11 cellular contexts compared by ENCODE assay signal in genomic region chr20:17992224-17992637, GRCh38. TPM values are rescaled to one million over a fixed set of nuclear protein-coding genes. Genes with fewer than 3 reads are reported as not detected.
DNase-seq lines count a peak whose midpoint lies in the region; ATAC-seq and TF ChIP-seq lines count a peak whose summit lies in the region.
"Had no signal": no experiment of that assay in that cellular context is flagged by ENCODE, and none has a peak within 500 bp of the region (broad histone marks: within the 10 kb centered on the region; RNA-seq: fewer than 3 reads in every experiment).

No MANE protein-coding gene starts in this region.

- no peaks in the 10 kb centered on the region for H3K27me3 Mint-ChIP-seq in natural killer cell treated with Interleukin-12 subunit alpha and Interleukin-12 subunit beta and Interleukin-15 and Interleukin-18, amount 100 ng/mL, for 72 hours
- no peaks in the 10 kb centered on the region for H3K27me3 Mint-ChIP-seq in natural killer cell (ENCODE audit: low read depth in 2 of 2)
- no peaks in the 10 kb centered on the region for H3K27me3 Mint-ChIP-seq in activated T-helper 2 cell treated with anti-CD3 and anti-CD28 coated beads, Interferon-gamma antibody, Interleukin-2, Interleukin-4, amounts not matched to agents 10 μg/mL and 5 μg/mL and 100 μg/mL, durations not matched to agents 14 hours and 24 hours and 36 hours (ENCODE audit: low read depth)
- H3K27me3 Mint-ChIP-seq in stimulated activated naive CD8-positive, alpha-beta T cell treated with anti-CD3 and anti-CD28 coated beads, Interleukin-15, Interleukin-2, amounts not matched to agents 100 ng/mL and 50 ng/mL, for 24 hours: peaks cover 5% of the 10 kb centered on the region
- H3K27me3 Mint-ChIP-seq: central memory CD8-positive, alpha-beta T cell had no signal

- no peak overlapping the region for H3K4me2 ChIP-seq in GM23248 (ENCODE audit: unreplicated experiment)

- peak overlapping the region; percentile 4 to 22 for H3K27ac Mint-ChIP-seq in natural killer cell treated with Interleukin-12 subunit alpha and Interleukin-12 subunit beta and Interleukin-15 and Interleukin-18, amount 100 ng/mL, for 72 hours
- no peak overlapping the region for H3K27ac Mint-ChIP-seq in natural killer cell
- peak overlapping the region; percentile 94 for H3K27ac Mint-ChIP-seq in activated T-helper 2 cell treated with anti-CD3 and anti-CD28 coated beads, Interferon-gamma antibody, Interleukin-2, Interleukin-4, amounts not matched to agents 10 μg/mL and 5 μg/mL and 100 μg/mL, durations not matched to agents 14 hours and 24 hours and 36 hours
- H3K27ac Mint-ChIP-seq in stimulated activated naive CD8-positive, alpha-beta T cell treated with anti-CD3 and anti-CD28 coated beads, Interleukin-15, Interleukin-2, amounts not matched to agents 100 ng/mL and 50 ng/mL, for 24 hours: peak overlapping the region; percentile 83

- no peak overlapping the region for H3K9ac ChIP-seq in GM23248

- TF ChIP-seq CTCF in natural killer cell (IDR thresholded peaks at IDR 0.05): no peak

- DNase-seq in natural killer cell treated with Interleukin-12 subunit alpha and Interleukin-12 subunit beta and Interleukin-15 and Interleukin-18, amount 100 ng/mL, for 72 hours (ENCODE audit: low spot score): no peak
- DNase-seq in natural killer cell (no peak), GM23248 (no peak), GM19240 (ENCODE audit: insufficient read length, low spot score) (no peak), ureter (ENCODE audit: low spot score) (no peak)
- peak; percentile 32 for DNase-seq in activated T-helper 2 cell treated with anti-CD3 and anti-CD28 coated beads, Interferon-gamma antibody, Interleukin-2, Interleukin-4, amounts not matched to agents 10 μg/mL and 5 μg/mL and 100 μg/mL, durations not matched to agents 14 hours and 24 hours and 36 hours (ENCODE audit: low spot score)
- DNase-seq: C1 segment of cervical spinal cord, tibial artery had no signal

- peak; percentile 11 to 80 for ATAC-seq in natural killer cell treated with Interleukin-12 subunit alpha and Interleukin-12 subunit beta and Interleukin-15 and Interleukin-18, amount 100 ng/mL, for 72 hours
- ATAC-seq in natural killer cell (no peak), HG03039 (IDR thresholded peaks at IDR 0.05; ENCODE audit: unreplicated experiment) (peak; percentile 41)

- H4K20me1 ChIP-seq in GM23248 (ENCODE audit: insufficient read depth): no peaks in the 10 kb centered on the region

- 88 to 89% methylated on average over 6 of the region's 6 CpGs for WGBS in GM23248 (ENCODE audit: low coverage in 1 of 2, low lambda C conversion rate in 2 of 2, missing lambda C conversion rate in 2 of 2), 2 experiments

- no peaks in the 10 kb centered on the region for H3K79me2 ChIP-seq in GM23248 (ENCODE audit: insufficient read depth)

- H3K9me3 Mint-ChIP-seq in natural killer cell treated with Interleukin-12 subunit alpha and Interleukin-12 subunit beta and Interleukin-15 and Interleukin-18, amount 100 ng/mL, for 72 hours: no peaks in the 10 kb centered on the region
- no peaks in the 10 kb centered on the region for H3K9me3 Mint-ChIP-seq in natural killer cell
- H3K9me3 Mint-ChIP-seq in activated T-helper 2 cell treated with anti-CD3 and anti-CD28 coated beads, Interferon-gamma antibody, Interleukin-2, Interleukin-4, amounts not matched to agents 10 μg/mL and 5 μg/mL and 100 μg/mL, durations not matched to agents 14 hours and 24 hours and 36 hours: no peaks in the 10 kb centered on the region
- H3K9me3 Mint-ChIP-seq in stimulated activated naive CD8-positive, alpha-beta T cell treated with anti-CD3 and anti-CD28 coated beads, Interleukin-15, Interleukin-2, amounts not matched to agents 100 ng/mL and 50 ng/mL, for 24 hours: no peaks in the 10 kb centered on the region
- H3K9me3 Mint-ChIP-seq: central memory CD8-positive, alpha-beta T cell had no signal

- no peak overlapping the region for H3K4me3 ChIP-seq in GM23248
- H3K4me3 ChIP-seq: tibial artery had no signal

- peaks cover 11 to 23% of the 10 kb centered on the region in 2 donors for H3K4me1 Mint-ChIP-seq in natural killer cell treated with Interleukin-12 subunit alpha and Interleukin-12 subunit beta and Interleukin-15 and Interleukin-18, amount 100 ng/mL, for 72 hours (ENCODE audit: low read depth in 2 of 2)
- H3K4me1 Mint-ChIP-seq in natural killer cell: peaks cover 6 to 7% of the 10 kb centered on the region in 2 donors
- H3K4me1 Mint-ChIP-seq in activated T-helper 2 cell treated with anti-CD3 and anti-CD28 coated beads, Interferon-gamma antibody, Interleukin-2, Interleukin-4, amounts not matched to agents 10 μg/mL and 5 μg/mL and 100 μg/mL, durations not matched to agents 14 hours and 24 hours and 36 hours (ENCODE audit: low read depth): peaks cover 44% of the 10 kb centered on the region
- H3K4me1 Mint-ChIP-seq in stimulated activated naive CD8-positive, alpha-beta T cell treated with anti-CD3 and anti-CD28 coated beads, Interleukin-15, Interleukin-2, amounts not matched to agents 100 ng/mL and 50 ng/mL, for 24 hours (ENCODE audit: low read depth): peaks cover 38% of the 10 kb centered on the region

- in situ Hi-C loops in GM23248 (cut with MboI): no loop called here

- H3K4me3 Mint-ChIP-seq in natural killer cell treated with Interleukin-12 subunit alpha and Interleukin-12 subunit beta and Interleukin-15 and Interleukin-18, amount 100 ng/mL, for 72 hours: no peak overlapping the region
- H3K4me3 Mint-ChIP-seq in natural killer cell: no peak overlapping the region
- H3K4me3 Mint-ChIP-seq in activated T-helper 2 cell treated with anti-CD3 and anti-CD28 coated beads, Interferon-gamma antibody, Interleukin-2, Interleukin-4, amounts not matched to agents 10 μg/mL and 5 μg/mL and 100 μg/mL, durations not matched to agents 14 hours and 24 hours and 36 hours (ENCODE audit: low read depth): peak overlapping the region; percentile 40
- peak overlapping the region; percentile 55 for H3K4me3 Mint-ChIP-seq in stimulated activated naive CD8-positive, alpha-beta T cell treated with anti-CD3 and anti-CD28 coated beads, Interleukin-15, Interleukin-2, amounts not matched to agents 100 ng/mL and 50 ng/mL, for 24 hours
- H3K4me3 Mint-ChIP-seq: central memory CD8-positive, alpha-beta T cell had no signal

- no peaks in the 10 kb centered on the region for H3K9me2 ChIP-seq in GM23248 (ENCODE audit: insufficient read depth)

- no peaks in the 10 kb centered on the region for H3F3A ChIP-seq in GM23248 (ENCODE audit: insufficient read depth)

- H3K27ac ChIP-seq in GM23248: no peak overlapping the region
- H3K27ac ChIP-seq: tibial artery had no signal

- intact Hi-C loops in natural killer cell (cut with micrococcal nuclease): loop anchor here (10.0 kb wide), 1 partner anchor 307 kb away; the partner anchor contains the start of gene RRBP1
- intact Hi-C loops in activated T-helper 2 cell treated with anti-CD3 and anti-CD28 coated beads, Interferon-gamma antibody, Interleukin-2, Interleukin-4, amounts not matched to agents 10 μg/mL and 5 μg/mL and 100 μg/mL, durations not matched to agents 14 hours and 24 hours and 36 hours (cut with micrococcal nuclease): loop anchor here (1.0 to 10.0 kb wide), 11 partner anchors 24 to 487 kb away; partner anchors contain the start of genes BFSP1, RRBP1 and SNX5

- peaks cover 4% of the 10 kb centered on the region; the same call in 1 of the 2 replicates for H3K4me1 ChIP-seq in GM23248 (ENCODE audit: insufficient read depth)

- no peaks in the 10 kb centered on the region for H3K36me3 ChIP-seq in GM23248 (ENCODE audit: low read depth)

- no peaks in the 10 kb centered on the region for H3K27me3 ChIP-seq in GM23248 (replicated peaks; ENCODE audit: insufficient read depth)
- H3K27me3 ChIP-seq: tibial artery had no signal

- no peaks in the 10 kb centered on the region for H3K9me3 ChIP-seq in GM23248 (ENCODE audit: low read depth)
- H3K9me3 ChIP-seq: tibial artery had no signal

- no peak overlapping the region for H2AFZ ChIP-seq in GM23248

- H3K36me3 Mint-ChIP-seq in natural killer cell treated with Interleukin-12 subunit alpha and Interleukin-12 subunit beta and Interleukin-15 and Interleukin-18, amount 100 ng/mL, for 72 hours: no peaks in the 10 kb centered on the region
- H3K36me3 Mint-ChIP-seq in natural killer cell: no peaks in the 10 kb centered on the region
- H3K36me3 Mint-ChIP-seq in activated T-helper 2 cell treated with anti-CD3 and anti-CD28 coated beads, Interferon-gamma antibody, Interleukin-2, Interleukin-4, amounts not matched to agents 10 μg/mL and 5 μg/mL and 100 μg/mL, durations not matched to agents 14 hours and 24 hours and 36 hours (ENCODE audit: low read depth): peaks cover 33% of the 10 kb centered on the region
- H3K36me3 Mint-ChIP-seq in stimulated activated naive CD8-positive, alpha-beta T cell treated with anti-CD3 and anti-CD28 coated beads, Interleukin-15, Interleukin-2, amounts not matched to agents 100 ng/mL and 50 ng/mL, for 24 hours (ENCODE audit: low read depth): peaks cover 29% of the 10 kb centered on the region

RNA-seq across cellular contexts. Expression of gene MGME1, which starts 23.4 kb away (rescaled TPM):
- 10 to 100 TPM; 20.2 to 30.3 TPM for total RNA-seq in natural killer cell treated with Interleukin-12 subunit alpha and Interleukin-12 subunit beta and Interleukin-15 and Interleukin-18, amount 100 ng/mL, for 72 hours
- total RNA-seq in natural killer cell: 10 to 100 TPM; 10.3 to 25.1 (median 13.0) TPM
- total RNA-seq in activated T-helper 2 cell treated with anti-CD3 and anti-CD28 coated beads, Interferon-gamma antibody, Interleukin-2, Interleukin-4, amounts not matched to agents 10 μg/mL and 5 μg/mL and 100 μg/mL, durations not matched to agents 14 hours and 24 hours and 36 hours: 30.0 and 33.0 TPM in 2 replicates
- 4.6 and 5.6 TPM in 2 replicates for total RNA-seq in GM23248 (2014; rRNA removed; shearing (Covaris generic))
- polyA plus RNA-seq in GM23248 (2016; fragmentation: Nextera tagmentation; extraction: Ambion mirVana): 10.4 and 11.5 TPM in 2 replicates
- total RNA-seq in ureter: 15.1 TPM

RNA-seq across cellular contexts. Expression of gene SNX5, which starts 23.6 kb away (rescaled TPM):
- total RNA-seq in natural killer cell treated with Interleukin-12 subunit alpha and Interleukin-12 subunit beta and Interleukin-15 and Interleukin-18, amount 100 ng/mL, for 72 hours: 100 to 1,000 TPM; 114 to 255 TPM
- 10 to 100 TPM; 62.3 to 85.4 (median 72.1) TPM for total RNA-seq in natural killer cell
- total RNA-seq in activated T-helper 2 cell treated with anti-CD3 and anti-CD28 coated beads, Interferon-gamma antibody, Interleukin-2, Interleukin-4, amounts not matched to agents 10 μg/mL and 5 μg/mL and 100 μg/mL, durations not matched to agents 14 hours and 24 hours and 36 hours: 225 and 231 TPM in 2 replicates
- total RNA-seq in GM23248 (2014; rRNA removed; shearing (Covaris generic)): 65.2 and 67.0 TPM in 2 replicates
- 70.7 and 75.7 TPM in 2 replicates for polyA plus RNA-seq in GM23248 (2016; fragmentation: Nextera tagmentation; extraction: Ambion mirVana)
- 90.7 TPM for total RNA-seq in ureter

Comparison
In these comparisons a context has a peak if more than half of its experiments do, and no peak if none do; other contexts are left out.
1. ATAC-seq: peak in natural killer cell treated with Interleukin-12 subunit alpha and Interleukin-12 subunit beta and Interleukin-15 and Interleukin-18, amount 100 ng/mL, for 72 hours (2 of 2) and HG03039 (single experiment); none in natural killer cell (0 of 3).
2. H3K27ac Mint-ChIP-seq: peak in natural killer cell treated with Interleukin-12 subunit alpha and Interleukin-12 subunit beta and Interleukin-15 and Interleukin-18, amount 100 ng/mL, for 72 hours (2 of 2), activated T-helper 2 cell treated with anti-CD3 and anti-CD28 coated beads, Interferon-gamma antibody, Interleukin-2, Interleukin-4, amounts not matched to agents 10 μg/mL and 5 μg/mL and 100 μg/mL, durations not matched to agents 14 hours and 24 hours and 36 hours (single experiment) and stimulated activated naive CD8-positive, alpha-beta T cell treated with anti-CD3 and anti-CD28 coated beads, Interleukin-15, Interleukin-2, amounts not matched to agents 100 ng/mL and 50 ng/mL, for 24 hours (single experiment); none in natural killer cell (0 of 2).
3. H3K4me3 Mint-ChIP-seq: peak in activated T-helper 2 cell treated with anti-CD3 and anti-CD28 coated beads, Interferon-gamma antibody, Interleukin-2, Interleukin-4, amounts not matched to agents 10 μg/mL and 5 μg/mL and 100 μg/mL, durations not matched to agents 14 hours and 24 hours and 36 hours (single experiment) and stimulated activated naive CD8-positive, alpha-beta T cell treated with anti-CD3 and anti-CD28 coated beads, Interleukin-15, Interleukin-2, amounts not matched to agents 100 ng/mL and 50 ng/mL, for 24 hours (single experiment); none in natural killer cell treated with Interleukin-12 subunit alpha and Interleukin-12 subunit beta and Interleukin-15 and Interleukin-18, amount 100 ng/mL, for 72 hours (single experiment) and natural killer cell (single experiment).